ENCODE assay signal across 9 cellular contexts in genomic region chr1:54227091-54227602, GRCh38. TPM values are rescaled to one million over a fixed set of nuclear protein-coding genes. Genes with fewer than 3 reads are reported as not detected.
DNase-seq lines count a peak whose midpoint lies in the region; ATAC-seq and FAIRE-seq lines count a peak whose summit lies in the region.
"Had no signal": no experiment of that assay in that cellular context is flagged by ENCODE, and none has a peak within 500 bp of the region (broad histone marks: within the 10 kb centered on the region; RNA-seq: fewer than 3 reads in every experiment).

No MANE protein-coding gene starts in this region.

- no peak for ATAC-seq in activated naive CD8-positive, alpha-beta T cell treated with anti-CD3 and anti-CD28 coated beads, Interleukin-2, amount 50 U/mL, for 24 hours

- no peak overlapping the region for H3K4me3 Mint-ChIP-seq in activated naive CD8-positive, alpha-beta T cell
- no peak overlapping the region for H3K4me3 Mint-ChIP-seq in activated naive CD8-positive, alpha-beta T cell treated with anti-CD3 and anti-CD28 coated beads, Interleukin-2, amount 50 U/mL, for 24 hours

- H3K36me3 ChIP-seq in H7 (replicated peaks; ENCODE audit: control insufficient read depth, insufficient read depth, low read length): no peaks in the 10 kb centered on the region

- H3K9me3 Mint-ChIP-seq in activated naive CD8-positive, alpha-beta T cell (ENCODE audit: low read depth): no peaks in the 10 kb centered on the region
- H3K9me3 Mint-ChIP-seq in activated naive CD8-positive, alpha-beta T cell treated with anti-CD3 and anti-CD28 coated beads, Interleukin-2, amount 50 U/mL, for 24 hours: no peaks in the 10 kb centered on the region

- peaks cover 22% of the 10 kb centered on the region for H3K4me1 Mint-ChIP-seq in activated naive CD8-positive, alpha-beta T cell (ENCODE audit: low read depth)
- peaks cover 38% of the 10 kb centered on the region for H3K4me1 Mint-ChIP-seq in activated naive CD8-positive, alpha-beta T cell treated with anti-CD3 and anti-CD28 coated beads, Interleukin-2, amount 50 U/mL, for 24 hours

- no peaks in the 10 kb centered on the region for H3K27me3 ChIP-seq in H7 (ENCODE audit: control insufficient read depth, insufficient read depth, low read length)

- H3K36me3 Mint-ChIP-seq in activated naive CD8-positive, alpha-beta T cell: no peaks in the 10 kb centered on the region
- H3K36me3 Mint-ChIP-seq in activated naive CD8-positive, alpha-beta T cell treated with anti-CD3 and anti-CD28 coated beads, Interleukin-2, amount 50 U/mL, for 24 hours (ENCODE audit: low read depth): peaks cover 16% of the 10 kb centered on the region

- H3K4me3 ChIP-seq in H7 (ENCODE audit: insufficient read depth, low read depth, low read length): no peak overlapping the region

- peak overlapping the region; percentile 7 for H3K27ac Mint-ChIP-seq in activated naive CD8-positive, alpha-beta T cell
- H3K27ac Mint-ChIP-seq in activated naive CD8-positive, alpha-beta T cell treated with anti-CD3 and anti-CD28 coated beads, Interleukin-2, amount 50 U/mL, for 24 hours: no peak overlapping the region

- no peak for FAIRE-seq in urothelium cell line (lab: Jason Lieb, UNC)

- no peak for DNase-seq in activated naive CD8-positive, alpha-beta T cell treated with anti-CD3 and anti-CD28 coated beads, Interleukin-2, amount 50 U/mL, for 24 hours
- DNase-seq in T1000 (lab: John Stamatoyannopoulos, UW) (peak; percentile 67), islet precursor cell (peak; percentile 93), urothelium cell line (ENCODE audit: low spot score) (peak; percentile 89), H7 (no peak), NCI-H187 treated with DMSO at 0.1 percent for 48 hours (lab: John Stamatoyannopoulos, UW) (no peak), SHP77 (lab: John Stamatoyannopoulos, UW) (no peak)
- DNase-seq: COR-L47 had no signal

- H3K27me3 Mint-ChIP-seq in activated naive CD8-positive, alpha-beta T cell: no peaks in the 10 kb centered on the region
- H3K27me3 Mint-ChIP-seq in activated naive CD8-positive, alpha-beta T cell treated with anti-CD3 and anti-CD28 coated beads, Interleukin-2, amount 50 U/mL, for 24 hours: no peaks in the 10 kb centered on the region

RNA-seq across cellular contexts. Expression of gene MRPL37, which starts 27.2 kb away (rescaled TPM):
- 268 and 275 TPM in 2 replicates for total RNA-seq in H7 (2014; rRNA removed; shearing (Covaris generic))

RNA-seq across cellular contexts. Expression of gene CYB5RL, which starts 27.3 kb away (rescaled TPM):
- 13.3 and 14.3 TPM in 2 replicates for total RNA-seq in H7 (2014; rRNA removed; shearing (Covaris generic))

Comparison
In these comparisons a context has a peak if more than half of its experiments do, and no peak if none do; other contexts are left out.
1. DNase-seq: peak in T1000 (single experiment), islet precursor cell (single experiment) and urothelium cell line (single experiment); none in activated naive CD8-positive, alpha-beta T cell treated with anti-CD3 and anti-CD28 coated beads, Interleukin-2, amount 50 U/mL, for 24 hours (single experiment), H7 (single experiment), NCI-H187 treated with DMSO at 0.1 percent for 48 hours (single experiment) and SHP77 (0 of 2).